ENCODE assay signal across 14 cellular contexts in the genomic region with DNA sequence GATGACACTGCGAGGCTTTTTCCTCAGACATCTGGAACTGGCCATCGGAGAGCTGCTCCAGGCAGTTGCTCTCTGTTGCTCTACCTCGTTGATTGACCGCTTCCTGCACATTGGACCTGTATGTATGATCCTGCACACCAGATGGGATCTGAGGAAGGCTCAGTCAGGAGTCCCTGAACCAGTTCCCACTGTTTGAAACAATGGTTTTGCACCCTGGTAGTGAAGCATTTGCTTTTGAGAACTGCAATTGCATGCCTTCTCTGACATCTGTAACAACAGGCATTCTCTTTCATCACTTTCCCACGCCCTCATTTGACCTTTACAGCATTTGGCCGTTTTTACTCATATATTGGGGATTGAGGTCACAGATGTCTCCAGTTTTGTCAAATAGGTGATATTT.
A peak's percentile ranks its signal among the peaks of the same experiment; 100 is the strongest.
DNase-seq lines count a peak whose midpoint lies in the region; ATAC-seq, FAIRE-seq and TF ChIP-seq lines count a peak whose summit lies in the region.
"Had no signal": no experiment of that assay in that cellular context is flagged by ENCODE, and none has a peak within 500 bp of the region (broad histone marks: within the 10 kb centered on the region; RNA-seq: fewer than 3 reads in every experiment).

No MANE protein-coding gene starts in this region.

- H3K27me3 ChIP-seq in BJ (ENCODE audit: control insufficient read depth, insufficient read depth, low read length) (no peaks in the 10 kb centered on the region), lower lobe of right lung (ENCODE audit: low read depth) (no peaks in the 10 kb centered on the region)
- H3K27me3 ChIP-seq: breast epithelium, heart left ventricle, uterus had no signal

- H3K9me3 ChIP-seq in mesodermal cell (ENCODE audit: control insufficient read depth, low read length) (no peaks in the 10 kb centered on the region), kidney (ENCODE audit: control insufficient read depth in 1 of 2, low read length in 2 of 2) (no peaks in the 10 kb centered on the region), lower lobe of right lung (no peaks in the 10 kb centered on the region)
- H3K9me3 ChIP-seq: breast epithelium, heart left ventricle, uterus had no signal

- intact Hi-C loops in activated T-helper 2 cell treated with anti-CD3 and anti-CD28 coated beads, Interferon-gamma antibody, Interleukin-2, Interleukin-4, amounts not matched to agents 10 μg/mL and 5 μg/mL and 100 μg/mL, durations not matched to agents 14 hours and 24 hours and 36 hours (cut with micrococcal nuclease), result loop anchor here (5.0 kb wide), 1 partner anchor 96 kb away; a partner anchor contains a TSS
- intact Hi-C loops in kidney (cut with DNase I) (no loop called here), lower lobe of right lung (cut with DNase I) (no loop called here)

- TF ChIP-seq CTCF in BJ (IDR thresholded peaks at IDR 0.05; ENCODE audit: insufficient read depth, low read depth, low read length) (no peak), kidney (IDR thresholded peaks at IDR 0.05; ENCODE audit: borderline replicate concordance, extremely low read depth, insufficient read depth) (no peak), lower lobe of right lung (IDR thresholded peaks at IDR 0.05) (no peak)

- H3K4me3 Mint-ChIP-seq in activated T-helper 2 cell treated with anti-CD3 and anti-CD28 coated beads, Interferon-gamma antibody, Interleukin-2, Interleukin-4, amounts not matched to agents 10 μg/mL and 5 μg/mL and 100 μg/mL, durations not matched to agents 14 hours and 24 hours and 36 hours (ENCODE audit: low read depth), result no peak overlapping the region

- H3K4me3 ChIP-seq in BJ (ENCODE audit: low read depth, low read length) (no peak overlapping the region), mesodermal cell (ENCODE audit: extremely low read depth, insufficient read depth, low read length, poor library complexity, severe bottlenecking) (no peak overlapping the region), kidney (ENCODE audit: low read length in 2 of 2) (no peak overlapping the region), lower lobe of right lung (no peak overlapping the region)
- H3K4me3 ChIP-seq: breast epithelium, heart left ventricle, uterus had no signal

- H3K27ac Mint-ChIP-seq in activated T-helper 2 cell treated with anti-CD3 and anti-CD28 coated beads, Interferon-gamma antibody, Interleukin-2, Interleukin-4, amounts not matched to agents 10 μg/mL and 5 μg/mL and 100 μg/mL, durations not matched to agents 14 hours and 24 hours and 36 hours, result peak overlapping the region; percentile 85

- DNase-seq in BJ (ENCODE audit: low read depth) (peak; percentile 49), GM12892 (ENCODE audit: insufficient read length) (no peak), kidney (no peak), lower lobe of right lung (no peak), DMS79 treated with DMSO at 0.1 percent for 48 hours (lab: John Stamatoyannopoulos, UW) (no peak)
- no peak for DNase-seq in activated T-helper 2 cell treated with anti-CD3 and anti-CD28 coated beads, Interferon-gamma antibody, Interleukin-2, Interleukin-4, amounts not matched to agents 10 μg/mL and 5 μg/mL and 100 μg/mL, durations not matched to agents 14 hours and 24 hours and 36 hours (ENCODE audit: low spot score)
- DNase-seq: activated CD4-positive, CD25-positive, alpha-beta regulatory T cell treated with anti-CD3 and anti-CD28 coated beads, Interleukin-2, amount 50 U/mL, for 72 hours; GDM1; heart left ventricle; NCI-H1417; uterus had no signal

- no peaks in the 10 kb centered on the region for H3K27me3 Mint-ChIP-seq in activated T-helper 2 cell treated with anti-CD3 and anti-CD28 coated beads, Interferon-gamma antibody, Interleukin-2, Interleukin-4, amounts not matched to agents 10 μg/mL and 5 μg/mL and 100 μg/mL, durations not matched to agents 14 hours and 24 hours and 36 hours (ENCODE audit: low read depth)

- TF ChIP-seq POLR2A in GM12892 (IDR thresholded peaks at IDR 0.05; ENCODE audit: low read depth, low read length), result no peak

- H3K27ac ChIP-seq in mesodermal cell (ENCODE audit: low read depth, low read length, severe bottlenecking) (peak overlapping the region; percentile 88), kidney (ENCODE audit: low read depth in 2 of 2, low read length in 2 of 2) (no peak overlapping the region), lower lobe of right lung (no peak overlapping the region)
- H3K27ac ChIP-seq: breast epithelium, heart left ventricle, uterus had no signal

- no peaks in the 10 kb centered on the region for H3K9me3 Mint-ChIP-seq in activated T-helper 2 cell treated with anti-CD3 and anti-CD28 coated beads, Interferon-gamma antibody, Interleukin-2, Interleukin-4, amounts not matched to agents 10 μg/mL and 5 μg/mL and 100 μg/mL, durations not matched to agents 14 hours and 24 hours and 36 hours

- H3K36me3 Mint-ChIP-seq in activated T-helper 2 cell treated with anti-CD3 and anti-CD28 coated beads, Interferon-gamma antibody, Interleukin-2, Interleukin-4, amounts not matched to agents 10 μg/mL and 5 μg/mL and 100 μg/mL, durations not matched to agents 14 hours and 24 hours and 36 hours (ENCODE audit: low read depth), result peaks cover 18% of the 10 kb centered on the region

- ATAC-seq in lower lobe of right lung (no peak), HG02938 (IDR thresholded peaks at IDR 0.05; ENCODE audit: unreplicated experiment) (no peak)

- H3K9ac ChIP-seq in kidney (ENCODE audit: low read length in 2 of 2), result no peak overlapping the region

- H3K4me1 ChIP-seq in mesodermal cell (ENCODE audit: control insufficient read depth, insufficient read depth, low read length, poor library complexity, severe bottlenecking), result peaks cover 40% of the 10 kb centered on the region
- H3K4me1 ChIP-seq in kidney (ENCODE audit: control insufficient read depth in 1 of 2, insufficient read depth in 1 of 2, low read depth in 1 of 2, low read length in 2 of 2), result peaks cover 6 to 30% of the 10 kb centered on the region in 2 donors
- H3K4me1 ChIP-seq in lower lobe of right lung, result peaks cover 30% of the 10 kb centered on the region

- FAIRE-seq in GM12892 (lab: Jason Lieb, UNC) (peak; percentile 40), kidney (lab: Jason Lieb, UNC) (no peak)

- CTCF ChIA-PET in BJ (lab: Yijun Ruan, JAX), result no interaction called here

- H3K4me1 Mint-ChIP-seq in activated T-helper 2 cell treated with anti-CD3 and anti-CD28 coated beads, Interferon-gamma antibody, Interleukin-2, Interleukin-4, amounts not matched to agents 10 μg/mL and 5 μg/mL and 100 μg/mL, durations not matched to agents 14 hours and 24 hours and 36 hours (ENCODE audit: low read depth), result peaks cover 60% of the 10 kb centered on the region

- no peaks in the 10 kb centered on the region; the same call in 1 of the 2 replicates for H3K36me3 ChIP-seq in BJ (ENCODE audit: control insufficient read depth, insufficient read depth, low read length)
- H3K36me3 ChIP-seq in mesodermal cell (ENCODE audit: control insufficient read depth, insufficient read depth, low read length), result peaks cover 4% of the 10 kb centered on the region
- H3K36me3 ChIP-seq in kidney (ENCODE audit: control insufficient read depth in 1 of 2, insufficient read depth in 2 of 2, low read length in 2 of 2), result no peaks in the 10 kb centered on the region
- H3K36me3 ChIP-seq in lower lobe of right lung, result no peaks in the 10 kb centered on the region
- H3K36me3 ChIP-seq: breast epithelium, heart left ventricle, uterus had no signal

- POLR2A ChIA-PET in BJ (lab: Charles Lee), result no interaction called here

- WGBS in mesodermal cell (ENCODE audit: insufficient coverage in 2 of 2), 2 experiments, result 77 to 87% methylated on average over 4 to 6 of the region's 6 CpGs
